ENCODE assay signal across 23 cellular contexts in the genomic region with DNA sequence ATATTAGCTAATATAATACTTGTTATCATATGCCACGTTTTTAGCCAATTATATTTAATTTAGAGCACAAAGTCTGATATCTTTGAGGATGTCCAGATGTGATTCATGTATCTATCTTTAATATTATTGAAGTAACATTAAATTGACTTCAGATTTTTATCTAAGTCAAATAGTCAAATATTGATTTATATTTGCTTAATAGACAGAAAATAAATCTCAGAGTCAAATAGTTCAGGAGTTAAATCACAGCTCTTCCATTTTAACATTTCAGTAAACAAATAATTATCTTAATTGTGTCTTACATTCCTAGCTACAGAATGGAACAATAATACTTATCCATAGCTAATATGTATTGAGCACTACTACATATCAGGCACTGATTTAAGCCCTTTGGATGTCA.
DNase-seq lines count a peak whose midpoint lies in the region; ATAC-seq, FAIRE-seq and TF ChIP-seq lines count a peak whose summit lies in the region.
"Had no signal": no experiment of that assay in that cellular context is flagged by ENCODE, and none has a peak within 500 bp of the region (broad histone marks: within the 10 kb centered on the region; RNA-seq: fewer than 3 reads in every experiment).

No MANE protein-coding gene starts in this region.

- no peak for TF ChIP-seq POLR2A in A549 (IDR thresholded peaks at IDR 0.05; ENCODE audit: low read length)

- TF ChIP-seq RAD21 in A549 (conservative IDR thresholded peaks at IDR 0.05 in 1 of 2, IDR thresholded peaks at IDR 0.05 in 1 of 2): no peak

- no peak overlapping the region for H3K4me3 ChIP-seq in A549
- H3K4me3 ChIP-seq: BLaER1, GM12878 had no signal

- TF ChIP-seq CTCF in 22Rv1 (IDR thresholded peaks at IDR 0.05) (no peak), A549 (IDR thresholded peaks at IDR 0.05) (no peak), RWPE1 (conservative IDR thresholded peaks at IDR 0.05; ENCODE audit: low read depth) (no peak)

- DNase-seq in A549 (ENCODE audit: low read depth in 1 of 2, low spot score in 1 of 2) (no peak), frontal cortex (ENCODE audit: low spot score in 2 of 2) (no peak), RWPE1 (ENCODE audit: low spot score) (no peak), NK-92 (lab: John Stamatoyannopoulos, UW; ENCODE audit: unreplicated experiment) (no peak)
- DNase-seq: ACHN; BE2C; C1 segment of cervical spinal cord; CD4-positive, alpha-beta memory T cell; CD4-positive, CD25-positive, alpha-beta regulatory T cell; CD8-positive, alpha-beta memory T cell; COR-L47; DMS 273 treated with DMSO at 0.1 percent for 48 hours; DMS153; DMS53; DMS79; DND-41; EL; GDM1 had no signal

- 0 out of 2 replicates have a peak overlapping the region, but pooled peaks have one; percentile 5 for H3K27ac ChIP-seq in 22Rv1
- no peak overlapping the region for H3K27ac ChIP-seq in A549
- H3K27ac ChIP-seq in RWPE1: no peak overlapping the region
- H3K27ac ChIP-seq: BLaER1 had no signal

- CTCF ChIA-PET in A549 (lab: Yijun Ruan, JAX) (interaction anchor here (0.9 kb wide), 1 partner anchor 9 kb away, joined by 3 read pairs; no protein-coding TSS in a partner anchor), RWPE1 (lab: Yijun Ruan, JAX) (no interaction called here)

- WGBS in A549 (ENCODE audit: missing lambda C conversion rate): 12% methylated on average over 1 of the region's 1 CpG

- H3K4me2 ChIP-seq in A549: no peak overlapping the region
- H3K4me2 ChIP-seq: BLaER1 had no signal

- no peak for ATAC-seq in A549
- ATAC-seq: GM12878 had no signal

- FAIRE-seq in A549 (lab: Jason Lieb, UNC): no peak
- peak; percentile 76 for FAIRE-seq in frontal cortex (lab: Jason Lieb, UNC)
- FAIRE-seq: GM12878, GM12892, GM18507 had no signal

- H3K9me3 ChIP-seq in A549: no peaks in the 10 kb centered on the region
- H3K9me3 ChIP-seq: BE2C, BLaER1 had no signal

- H3K4me1 ChIP-seq in A549: no peaks in the 10 kb centered on the region
- H3K4me1 ChIP-seq: BE2C, BLaER1 had no signal

- TF ChIP-seq EP300 in A549 (IDR thresholded peaks at IDR 0.05): no peak

- POLR2A ChIA-PET in A549 (lab: Yijun Ruan, JAX) (no interaction called here), RWPE1 (lab: Yijun Ruan, JAX; ENCODE audit: low non-redundant PET) (no interaction called here)

TF ChIP-seq in A549, 52 proteins besides CTCF, POLR2A, EP300 and RAD21:
- TF ChIP-seq NR3C1 (IDR thresholded peaks at IDR 0.05): no peak
- TF ChIP-seq NFE2L2 (conservative IDR thresholded peaks at IDR 0.05; ENCODE audit: low read length): no peak
- TF ChIP-seq MAFK (IDR thresholded peaks at IDR 0.05; ENCODE audit: partially characterized antibody): peak; percentile 55
